16 cellular contexts compared by ENCODE assay signal in genomic region chr3:160477750-160478149, GRCh38.
"Had no signal": no experiment of that assay in that cellular context is flagged by ENCODE, and none has a peak within 500 bp of the region (broad histone marks: within the 10 kb centered on the region; RNA-seq: fewer than 3 reads in every experiment).

No MANE protein-coding gene starts in this region.

- H3K4me1 ChIP-seq: lower lobe of right lung, right atrium auricular region, upper lobe of left lung had no signal

- H3K4me3 ChIP-seq: lower lobe of right lung, right atrium auricular region, skin epidermis, upper lobe of left lung had no signal

- H3K36me3 ChIP-seq: lower lobe of right lung, right atrium auricular region, upper lobe of left lung had no signal

- ATAC-seq: activated T-helper 17 cell treated with anti-CD3 and anti-CD28 coated beads, Interleukin-2, amount 50 U/mL, for 72 hours; esophagus mucosa; left cardiac atrium; stimulated activated memory B cell treated with anti-CD40 and anti-IgM and Interleukin-4, amounts not matched to agents 10 μg/mL and 1 μg/mL and 100 μg/mL, for 72 hours had no signal

- H3K27me3 ChIP-seq: right atrium auricular region, upper lobe of left lung had no signal

- H3K27ac ChIP-seq: lower lobe of right lung, right atrium auricular region, upper lobe of left lung had no signal

- DNase-seq: activated CD4-positive, alpha-beta T cell treated with anti-CD3 and anti-CD28 coated beads, Interleukin-2, amount 10 ng/mL, durations not matched to agents 7 days and 5 days; activated CD4-positive, CD25-positive, alpha-beta regulatory T cell; activated CD8-positive, alpha-beta memory T cell treated with anti-CD3 and anti-CD28 coated beads for 24 hours; activated naive CD4-positive, alpha-beta T cell treated with anti-CD3 and anti-CD28 coated beads for 36 hours; activated T-cell treated with anti-CD3 and anti-CD28 coated beads for 4 hours; glutamatergic neuron; left cardiac atrium; lower lobe of right lung; naive B cell; posterior cingulate gyrus; upper lobe of left lung had no signal

- H3K9me3 ChIP-seq: lower lobe of right lung, right atrium auricular region, upper lobe of left lung had no signal
